Comparison of ENCODE assay signal across 26 cellular contexts in the genomic region with DNA sequence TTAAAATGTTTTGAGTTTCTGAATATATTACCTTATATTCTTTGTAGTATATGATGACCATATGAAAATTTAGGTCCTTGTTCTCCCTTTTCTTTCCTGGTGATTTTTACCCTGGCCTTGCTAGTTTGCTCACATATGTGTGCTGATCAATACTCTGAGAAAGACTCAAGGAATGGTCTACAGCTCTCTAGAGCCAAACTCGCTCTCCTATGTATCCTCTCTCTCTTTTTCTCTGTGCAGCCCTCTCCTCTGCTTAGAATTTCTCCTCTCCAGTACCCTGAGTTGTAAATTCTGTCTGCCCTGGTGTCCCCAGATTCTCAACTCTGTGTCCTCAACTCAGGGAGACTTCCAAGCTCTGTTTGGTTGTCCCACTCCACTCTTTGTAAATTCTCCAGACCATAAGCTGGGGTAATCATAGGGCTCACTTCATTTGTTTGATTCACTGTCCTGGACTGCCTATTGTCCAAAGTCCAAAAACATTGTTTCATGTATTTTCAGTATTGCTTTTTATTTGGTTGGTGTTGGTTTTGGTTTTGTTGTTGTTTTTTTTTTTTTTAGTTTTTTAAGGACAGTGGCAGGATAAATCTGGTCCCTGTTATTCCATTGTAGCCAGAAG. TPM values are rescaled to one million over a fixed set of nuclear protein-coding genes. Genes with fewer than 3 reads are reported as not detected.
"Had no signal": no experiment of that assay in that cellular context is flagged by ENCODE, and none has a peak within 500 bp of the region (broad histone marks: within the 10 kb centered on the region; RNA-seq: fewer than 3 reads in every experiment).

No MANE protein-coding gene starts in this region.

- H3K4me3 ChIP-seq: adrenal gland, breast epithelium, PC-9 had no signal

- H3K4me3 Mint-ChIP-seq: activated CD8-positive, alpha-beta T cell treated with anti-CD3 and anti-CD28 coated beads for 36 hours; activated naive CD8-positive, alpha-beta T cell treated with anti-CD3 and anti-CD28 coated beads, Interleukin-2, amount 10 ng/mL, durations not matched to agents 7 days and 5 days; T-cell had no signal

- H3K9me3 ChIP-seq: breast epithelium had no signal

- H3K27ac ChIP-seq: adrenal gland, breast epithelium, PC-9, WERI-Rb-1 had no signal

- H3K4me2 ChIP-seq: PC-9 had no signal

- H2AFZ ChIP-seq: PC-9 had no signal

- ATAC-seq: activated CD4-positive, CD25-positive, alpha-beta regulatory T cell treated with anti-CD3 and anti-CD28 coated beads, Interleukin-2, amount 50 U/mL, for 24 hours; activated CD8-positive, alpha-beta T cell treated with anti-CD3 and anti-CD28 coated beads for 36 hours; T-cell had no signal

- H3K27ac Mint-ChIP-seq: activated CD8-positive, alpha-beta T cell treated with anti-CD3 and anti-CD28 coated beads for 36 hours; activated naive CD8-positive, alpha-beta T cell treated with anti-CD3 and anti-CD28 coated beads, Interleukin-2, amount 10 ng/mL, durations not matched to agents 7 days and 5 days; T-cell had no signal

- H3K27me3 Mint-ChIP-seq: activated CD8-positive, alpha-beta T cell treated with anti-CD3 and anti-CD28 coated beads for 36 hours; activated naive CD8-positive, alpha-beta T cell treated with anti-CD3 and anti-CD28 coated beads, Interleukin-2, amount 10 ng/mL, durations not matched to agents 7 days and 5 days; T-cell had no signal

- H3K4me1 Mint-ChIP-seq: activated naive CD8-positive, alpha-beta T cell treated with anti-CD3 and anti-CD28 coated beads, Interleukin-2, amount 10 ng/mL, durations not matched to agents 7 days and 5 days; T-cell had no signal

- H3K36me3 Mint-ChIP-seq: activated naive CD8-positive, alpha-beta T cell treated with anti-CD3 and anti-CD28 coated beads, Interleukin-2, amount 10 ng/mL, durations not matched to agents 7 days and 5 days; T-cell had no signal

- DNase-seq: activated CD4-positive, alpha-beta T cell treated with anti-CD3 and anti-CD28 coated beads for 4 hours; activated CD8-positive, alpha-beta memory T cell treated with anti-CD3 and anti-CD28 coated beads, Interleukin-2, amount 50 U/mL, for 48 hours; activated CD8-positive, alpha-beta T cell treated with anti-CD3 and anti-CD28 coated beads for 36 hours; activated naive CD4-positive, alpha-beta T cell treated with anti-CD3 and anti-CD28 coated beads, Interleukin-2, amount 50 U/mL, for 16 hours; activated naive CD8-positive, alpha-beta T cell treated with anti-CD3 and anti-CD28 coated beads, Interleukin-2, amount 10 ng/mL, durations not matched to agents 7 days and 5 days; activated T-cell treated with anti-CD3 and anti-CD28 coated beads, Interleukin-2, amount 50 U/mL, for 1 hour; adrenal gland; anterior cingulate cortex; caudate nucleus; Kasumi-1; KBM-7; NCI-H1105; NCI-H1436; NCI-H1694 treated with DMSO at 0.1 percent for 48 hours; NCI-H2029 treated with DMSO at 0.1 percent for 48 hours; NCI-H510A treated with DMSO at 0.1 percent for 48 hours; NCI-H69; PC-9; T-cell; T-helper 2 cell; T1000; WERI-Rb-1 had no signal

- H3K27me3 ChIP-seq: adrenal gland, breast epithelium had no signal

- H3K36me3 ChIP-seq: adrenal gland, WERI-Rb-1 had no signal

- H3K4me1 ChIP-seq: adrenal gland, breast epithelium had no signal

RNA-seq across cellular contexts. Expression of gene FOXA1, which starts 41.0 kb away (rescaled TPM):
- total RNA-seq: activated CD8-positive, alpha-beta T cell treated with anti-CD3 and anti-CD28 coated beads for 36 hours; activated naive CD8-positive, alpha-beta T cell treated with anti-CD3 and anti-CD28 coated beads, Interleukin-2, amount 10 ng/mL, durations not matched to agents 7 days and 5 days; cerebellum; RPMI7951 had no signal

RNA-seq across cellular contexts. Expression of gene TTC6, which starts 41.4 kb away (rescaled TPM):
- total RNA-seq: activated CD8-positive, alpha-beta T cell treated with anti-CD3 and anti-CD28 coated beads for 36 hours; activated naive CD8-positive, alpha-beta T cell treated with anti-CD3 and anti-CD28 coated beads, Interleukin-2, amount 10 ng/mL, durations not matched to agents 7 days and 5 days; adrenal gland; RPMI7951; T-cell had no signal
- polyA plus RNA-seq: adrenal gland had no signal
